8 cellular contexts compared by ENCODE assay signal in genomic region chr17:38853292-38854219, GRCh38. TPM values are rescaled to one million over a fixed set of nuclear protein-coding genes. Genes with fewer than 3 reads are reported as not detected.
DNase-seq lines count a peak whose midpoint lies in the region; ATAC-seq and TF ChIP-seq lines count a peak whose summit lies in the region.

Gene RPL23 (minus strand): TSS chr17:38853721. CDS start chr17:38853710, 11 bp downstream.

- peak; percentile 77 to 92 (median 84) for DNase-seq in CD4-positive, alpha-beta T cell
- DNase-seq in HT-29 (ENCODE audit: low spot score) (peak; percentile 100), lung microvascular endothelial cell (ENCODE audit: low read depth in 2 of 2) (peak; percentile 98)
- DNase-seq in NK-92 treated with Interleukin-12 subunit alpha and Interleukin-12 subunit beta, amount 100 ng/mL, for 24 hours (lab: John Stamatoyannopoulos, UW): peak; percentile 80
- peak; percentile 75 to 85 for DNase-seq in activated CD8-positive, alpha-beta memory T cell treated with anti-CD3 and anti-CD28 coated beads for 1 hour (ENCODE audit: extremely low read depth in 1 of 2, low read depth in 1 of 2)
- DNase-seq in effector CD4-positive, alpha-beta T cell: peak; percentile 86
- DNase-seq in stimulated activated CD4-positive, alpha-beta T cell treated with anti-CD3 and anti-CD28 coated beads, TNF-alpha, amount 100 ng/mL, for 4 hours (ENCODE audit: low read depth in 3 of 3): peak; percentile 71 to 86 (median 82)

- H3K4me1 Mint-ChIP-seq in CD4-positive, alpha-beta T cell (ENCODE audit: low read depth): peaks cover 39% of the 10 kb centered on the region

- intact Hi-C loops in CD4-positive, alpha-beta T cell (cut with DNase I, micrococcal nuclease): loop anchor here (1.0 to 5.0 kb wide), 6 partner anchors 16 to 299 kb away; partner anchors contain the start of genes CWC25 (in 2 of the 2), PIP4K2B (in 1 of the 2) and PLXDC1 (in 1 of the 2)

- CTCF ChIA-PET in CD4-positive, alpha-beta T cell (lab: Charles Lee): interaction anchor here (0.5 to 3.0 kb wide), 12 partner anchors 14 to 321 kb away, joined by 3 to 17 read pairs (median 3); partner anchors contain the start of gene CWC25

- no peaks in the 10 kb centered on the region for H3K27me3 Mint-ChIP-seq in CD4-positive, alpha-beta T cell

- peak within 1 kb of the TSS; percentile 86 for H3K27ac ChIP-seq in CD4-positive, alpha-beta T cell (ENCODE audit: low read depth, low read length)

- POLR2A ChIA-PET in CD4-positive, alpha-beta T cell (lab: Charles Lee): interaction anchor here (0.6 to 3.4 kb wide), 38 partner anchors 9 to 346 kb away, joined by 3 to 154 read pairs (median 5); partner anchors contain the start of genes CACNB1, CWC25, FBXO47 and LASP1

- no peak for TF ChIP-seq CTCF in CD4-positive, alpha-beta T cell (IDR thresholded peaks at IDR 0.05)

- peaks cover 54% of the 10 kb centered on the region for H3K36me3 Mint-ChIP-seq in CD4-positive, alpha-beta T cell (ENCODE audit: low read depth)

- peak; percentile 80 for ATAC-seq in CD4-positive, alpha-beta T cell (ENCODE audit: poor library complexity)
- ATAC-seq in GM19463 (IDR thresholded peaks at IDR 0.05; ENCODE audit: unreplicated experiment): peak; percentile 85

- peak within 1 kb of the TSS; percentile 96 for H3K27ac Mint-ChIP-seq in CD4-positive, alpha-beta T cell

- H3K4me3 Mint-ChIP-seq in CD4-positive, alpha-beta T cell: peak within 1 kb of the TSS; percentile 90

- H3K9me3 ChIP-seq in CD4-positive, alpha-beta T cell (ENCODE audit: control insufficient read depth, low read length): no peaks in the 10 kb centered on the region

- no peaks in the 10 kb centered on the region for H3K27me3 ChIP-seq in CD4-positive, alpha-beta T cell (ENCODE audit: control insufficient read depth, insufficient read depth, low read length)

- H3K9me3 Mint-ChIP-seq in CD4-positive, alpha-beta T cell: no peaks in the 10 kb centered on the region

RNA-seq across cellular contexts. Expression of gene RPL23, which starts in this region (rescaled TPM):
- total RNA-seq in CD4-positive, alpha-beta T cell: 1,000 to 10,000 TPM; 2,293 to 2,296 TPM
- total RNA-seq in HT-29 (2014; rRNA removed; shearing (Covaris generic)): 2,011 and 2,221 TPM in 2 replicates
- total RNA-seq in lung microvascular endothelial cell: 1,108 and 1,906 TPM in 2 replicates

Comparison
In these comparisons a context has a peak if more than half of its experiments do, and no peak if none do; other contexts are left out.
1. Peak in every context shown above with its lines: DNase-seq, ATAC-seq and H3K27ac ChIP-seq.